Comparison of ENCODE assay signal across 9 cellular contexts in the genomic region with DNA sequence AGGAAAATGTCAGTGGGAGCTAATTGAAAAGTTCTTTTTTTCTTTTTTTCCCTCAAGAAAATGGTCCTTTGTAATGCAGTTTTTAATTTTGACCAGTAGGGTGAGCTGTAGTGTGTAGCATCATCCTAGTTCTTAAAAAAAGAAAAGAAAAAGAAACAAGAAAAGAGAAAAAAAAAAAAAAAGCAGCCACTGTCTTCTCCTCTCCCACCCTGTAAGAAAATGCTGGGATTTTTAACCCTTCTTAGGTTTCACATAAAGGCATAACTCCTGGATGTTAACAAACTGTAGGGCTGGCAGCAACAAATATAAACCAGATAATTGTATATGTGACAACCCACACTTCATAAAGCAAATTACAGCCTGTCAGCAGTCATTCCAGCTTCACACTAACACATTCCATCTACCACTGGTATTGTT.
A peak's percentile ranks its signal among the peaks of the same experiment; 100 is the strongest.
DNase-seq lines count a peak whose midpoint lies in the region; ATAC-seq and TF ChIP-seq lines count a peak whose summit lies in the region.
"Had no signal": no experiment of that assay in that cellular context is flagged by ENCODE, and none has a peak within 500 bp of the region (broad histone marks: within the 10 kb centered on the region; RNA-seq: fewer than 3 reads in every experiment).

No MANE protein-coding gene starts in this region.

- no peak for ATAC-seq in DND-41 (ENCODE audit: insufficient read depth, low read depth)
- ATAC-seq in stimulated activated memory B cell treated with anti-CD40 and anti-IgM and Interleukin-4, amounts not matched to agents 10 μg/mL and 1 μg/mL and 100 μg/mL, for 72 hours: no peak

- H3K4me1 Mint-ChIP-seq in type B pancreatic cell (ENCODE audit: unreplicated experiment): peaks cover 10% of the 10 kb centered on the region
- H3K4me1 Mint-ChIP-seq in stimulated activated memory B cell treated with anti-CD40 and anti-IgM and Interleukin-4, amounts not matched to agents 10 μg/mL and 1 μg/mL and 100 μg/mL, for 72 hours: no peaks in the 10 kb centered on the region

- H3K27ac ChIP-seq in DND-41 (ENCODE audit: low read length) (no peak overlapping the region), WERI-Rb-1 (no peak overlapping the region)

- H2AFZ ChIP-seq in DND-41 (ENCODE audit: low read depth, low read length): no peak overlapping the region

- H3K27me3 ChIP-seq in DND-41 (ENCODE audit: insufficient read depth, low read length, poor library complexity) (peaks cover 29% of the 10 kb centered on the region), WERI-Rb-1 (ENCODE audit: insufficient read depth, low read depth, severe bottlenecking) (no peaks in the 10 kb centered on the region)

- intact Hi-C loops in lower leg skin (cut with DNase I; ENCODE audit: low total_unique reads): no loop called here

- TF ChIP-seq CTCF in DND-41 (IDR thresholded peaks at IDR 0.05; ENCODE audit: borderline replicate concordance, extremely low read depth, low read length, poor library complexity, severe bottlenecking) (peak; percentile 69), WERI-Rb-1 (IDR thresholded peaks at IDR 0.05; ENCODE audit: low read depth, low read length) (peak; percentile 42; the same call in 1 of the 2 replicates), type B pancreatic cell (conservative IDR thresholded peaks at IDR 0.05) (peak; percentile 83), lower leg skin (IDR thresholded peaks at IDR 0.05) (no peak)

- no peak overlapping the region for H3K4me2 ChIP-seq in DND-41 (ENCODE audit: insufficient read depth, low read length)

- DNase-seq in DND-41 (no peak), WERI-Rb-1 (no peak), iPS-NIHi11 (ENCODE audit: low spot score) (peak; percentile 59), type B pancreatic cell (ENCODE audit: extremely low spot score, unreplicated experiment) (no peak), lower leg skin (ENCODE audit: low spot score in 2 of 2) (no peak), midbrain (lab: John Stamatoyannopoulos, UW) (no peak)
- DNase-seq in Jurkat, Clone E6-1 (ENCODE audit: low read depth, low spot score): peak; percentile 45

- H3K4me1 ChIP-seq in DND-41 (ENCODE audit: insufficient read depth, low read length): no peaks in the 10 kb centered on the region

- no peaks in the 10 kb centered on the region for H3K36me3 ChIP-seq in DND-41 (ENCODE audit: insufficient read depth, low read length)
- no peaks in the 10 kb centered on the region for H3K36me3 ChIP-seq in WERI-Rb-1

- no peak overlapping the region for H3K4me3 Mint-ChIP-seq in type B pancreatic cell
- no peak overlapping the region for H3K4me3 Mint-ChIP-seq in stimulated activated memory B cell treated with anti-CD40 and anti-IgM and Interleukin-4, amounts not matched to agents 10 μg/mL and 1 μg/mL and 100 μg/mL, for 72 hours
- H3K4me3 Mint-ChIP-seq: T-helper 1 cell treated with Interleukin-12 subunit alpha and Interleukin-12 subunit beta and Interleukin-4 antibody, amounts not matched to agents 30 μg/mL and 1 μg/mL, for 36 hours had no signal

- TF ChIP-seq POLR2A in lower leg skin (IDR thresholded peaks at IDR 0.05): no peak

- no peaks in the 10 kb centered on the region for H4K20me1 ChIP-seq in DND-41 (ENCODE audit: insufficient read depth, low read length)

- no peak overlapping the region for H3K9ac ChIP-seq in DND-41 (ENCODE audit: low read depth, low read length)

- H3K9me3 Mint-ChIP-seq in type B pancreatic cell: no peaks in the 10 kb centered on the region
- H3K9me3 Mint-ChIP-seq in stimulated activated memory B cell treated with anti-CD40 and anti-IgM and Interleukin-4, amounts not matched to agents 10 μg/mL and 1 μg/mL and 100 μg/mL, for 72 hours: no peaks in the 10 kb centered on the region
- H3K9me3 Mint-ChIP-seq: T-helper 1 cell treated with Interleukin-12 subunit alpha and Interleukin-12 subunit beta and Interleukin-4 antibody, amounts not matched to agents 30 μg/mL and 1 μg/mL, for 36 hours had no signal

- H3K36me3 Mint-ChIP-seq in type B pancreatic cell: no peaks in the 10 kb centered on the region
- no peaks in the 10 kb centered on the region for H3K36me3 Mint-ChIP-seq in stimulated activated memory B cell treated with anti-CD40 and anti-IgM and Interleukin-4, amounts not matched to agents 10 μg/mL and 1 μg/mL and 100 μg/mL, for 72 hours

- H3K79me2 ChIP-seq in DND-41 (ENCODE audit: insufficient read depth, low read length): no peaks in the 10 kb centered on the region

- peaks cover 20% of the 10 kb centered on the region for H3K27me3 Mint-ChIP-seq in type B pancreatic cell
- H3K27me3 Mint-ChIP-seq in stimulated activated memory B cell treated with anti-CD40 and anti-IgM and Interleukin-4, amounts not matched to agents 10 μg/mL and 1 μg/mL and 100 μg/mL, for 72 hours: peaks cover 9% of the 10 kb centered on the region

- no peak overlapping the region for H3K4me3 ChIP-seq in DND-41 (ENCODE audit: low read depth in 1 of 2, low read length in 2 of 2)
- no peak overlapping the region for H3K4me3 ChIP-seq in Jurkat, Clone E6-1 (ENCODE audit: low read length)
- no peak overlapping the region for H3K4me3 ChIP-seq in WERI-Rb-1 (ENCODE audit: low read depth, low read length)
- H3K4me3 ChIP-seq in lower leg skin (ENCODE audit: low read depth, poor library complexity, severe bottlenecking): no peak overlapping the region

- H3K9me3 ChIP-seq in DND-41 (ENCODE audit: insufficient read depth, low read length, severe bottlenecking) (no peaks in the 10 kb centered on the region), WERI-Rb-1 (ENCODE audit: severe bottlenecking) (no peaks in the 10 kb centered on the region)

- no peak overlapping the region for H3K27ac Mint-ChIP-seq in type B pancreatic cell
- H3K27ac Mint-ChIP-seq in stimulated activated memory B cell treated with anti-CD40 and anti-IgM and Interleukin-4, amounts not matched to agents 10 μg/mL and 1 μg/mL and 100 μg/mL, for 72 hours: no peak overlapping the region
- H3K27ac Mint-ChIP-seq: T-helper 1 cell treated with Interleukin-12 subunit alpha and Interleukin-12 subunit beta and Interleukin-4 antibody, amounts not matched to agents 30 μg/mL and 1 μg/mL, for 36 hours had no signal

Comparison
In these comparisons a context has a peak if more than half of its experiments do, and no peak if none do; other contexts are left out.
1. DNase-seq: peak in Jurkat, Clone E6-1 (single experiment) and iPS-NIHi11 (single experiment); none in DND-41 (single experiment), WERI-Rb-1 (single experiment), type B pancreatic cell (single experiment), lower leg skin (0 of 2) and midbrain (single experiment).
2. CTCF ChIP-seq: peak in DND-41 (single experiment), WERI-Rb-1 (single experiment) and type B pancreatic cell (single experiment); none in lower leg skin (0 of 3).